1 cellular context compared by ENCODE assay signal in the genomic region with DNA sequence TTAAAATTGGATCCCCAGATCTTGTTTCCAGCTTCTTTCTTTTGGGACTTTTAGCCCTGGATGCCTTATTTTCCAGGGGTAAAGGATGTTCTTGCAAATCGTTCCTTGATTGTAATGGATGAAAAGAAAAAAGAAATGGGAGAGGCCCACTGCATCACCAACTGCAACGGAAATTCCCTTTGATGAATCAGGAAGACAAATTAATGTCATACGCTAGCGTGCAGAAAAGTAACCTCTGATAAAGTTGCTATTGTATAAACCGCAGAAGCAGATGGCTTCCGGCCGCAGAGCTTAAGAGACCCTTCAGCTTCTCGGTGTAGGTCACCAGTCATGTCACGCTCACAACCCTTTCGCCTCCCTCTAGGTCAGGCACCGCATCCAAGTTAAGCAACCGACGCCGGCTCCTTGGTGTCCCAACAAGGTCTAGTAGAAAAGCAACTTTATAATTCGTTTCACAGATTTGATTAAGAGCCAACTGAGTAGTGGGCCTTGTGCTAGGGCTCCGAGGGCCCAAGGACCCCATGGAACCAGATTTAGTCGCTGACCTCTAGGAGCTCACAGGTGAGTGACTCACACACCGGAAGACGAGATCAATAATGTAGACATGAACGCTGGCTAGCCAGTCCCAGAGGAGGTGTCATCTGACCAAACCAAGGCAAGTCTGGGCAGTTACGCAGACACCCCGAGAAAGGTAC.
TF ChIP-seq lines count a peak whose summit lies in the region.

No MANE protein-coding gene starts in this region.

TF ChIP-seq in GM12878, 131 proteins besides CTCF, POLR2A, EP300 and RAD21 (continued from another document):
- TF ChIP-seq, protein P1, sequence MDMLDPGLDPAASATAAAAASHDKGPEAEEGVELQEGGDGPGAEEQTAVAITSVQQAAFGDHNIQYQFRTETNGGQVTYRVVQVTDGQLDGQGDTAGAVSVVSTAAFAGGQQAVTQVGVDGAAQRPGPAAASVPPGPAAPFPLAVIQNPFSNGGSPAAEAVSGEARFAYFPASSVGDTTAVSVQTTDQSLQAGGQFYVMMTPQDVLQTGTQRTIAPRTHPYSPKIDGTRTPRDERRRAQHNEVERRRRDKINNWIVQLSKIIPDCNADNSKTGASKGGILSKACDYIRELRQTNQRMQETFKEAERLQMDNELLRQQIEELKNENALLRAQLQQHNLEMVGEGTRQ (IDR thresholded peaks at IDR 0.05; ENCODE audit: borderline replicate concordance, low read depth, low read length): peak; percentile 41; the same call in 1 of the 2 replicates
- TF ChIP-seq ZNF207 (IDR thresholded peaks at IDR 0.05; ENCODE audit: borderline replicate concordance) (peak; percentile 90), SP1 (IDR thresholded peaks at IDR 0.05; ENCODE audit: low read depth, low read length) (peak; percentile 81), TCF12 (IDR thresholded peaks at IDR 0.05; ENCODE audit: low read depth, low read length) (peak; percentile 98), KDM1A (IDR thresholded peaks at IDR 0.05; ENCODE audit: borderline replicate concordance) (no peak), DPF2 (IDR thresholded peaks at IDR 0.05) (peak; percentile 96), KLF5 (IDR thresholded peaks at IDR 0.05; ENCODE audit: partially characterized antibody) (peak; percentile 90), NFXL1 (IDR thresholded peaks at IDR 0.05; ENCODE audit: borderline replicate concordance) (no peak), SMARCA5 (IDR thresholded peaks at IDR 0.05) (0 out of 2 replicates have a peak, but pooled peaks have one; percentile 25), MXI1 (IDR thresholded peaks at IDR 0.05; ENCODE audit: low read depth, low read length) (peak; percentile 67; the same call in 1 of the 2 replicates), IKZF1 (conservative IDR thresholded peaks at IDR 0.05) (no peak; the same call in 1 of the 2 replicates), NBN (IDR thresholded peaks at IDR 0.05) (peak; percentile 90), LARP7 (IDR thresholded peaks at IDR 0.05) (peak; percentile 52; the same call in 1 of the 2 replicates), ETV6 (conservative IDR thresholded peaks at IDR 0.05 in 1 of 2, IDR thresholded peaks at IDR 0.05 in 1 of 2; ENCODE audit: borderline replicate concordance in 1 of 2, low read depth in 1 of 2) (peak in 1 of 2 experiments; percentile 87; a peak in 2 of 4 replicates), HDGF (IDR thresholded peaks at IDR 0.05) (peak; percentile 66), SIN3A (IDR thresholded peaks at IDR 0.05; ENCODE audit: low read depth, low read length) (no peak; the same call in 1 of the 2 replicates), JUNB (IDR thresholded peaks at IDR 0.05) (peak; percentile 59), MTA3 (IDR thresholded peaks at IDR 0.05; ENCODE audit: borderline replicate concordance, low read length) (peak; percentile 81), TBL1XR1 (IDR thresholded peaks at IDR 0.05; ENCODE audit: low read depth, low read length) (no peak; the same call in 1 of the 2 replicates), HCFC1 (IDR thresholded peaks at IDR 0.05; ENCODE audit: low read length) (no peak), CHD4 (IDR thresholded peaks at IDR 0.05) (no peak), RB1 (IDR thresholded peaks at IDR 0.05; ENCODE audit: borderline replicate concordance) (peak; percentile 87), YY1 (IDR thresholded peaks at IDR 0.05; ENCODE audit: low read depth, low read length) (peak; percentile 46; the same call in 1 of the 2 replicates)
- TF ChIP-seq, protein P2, sequence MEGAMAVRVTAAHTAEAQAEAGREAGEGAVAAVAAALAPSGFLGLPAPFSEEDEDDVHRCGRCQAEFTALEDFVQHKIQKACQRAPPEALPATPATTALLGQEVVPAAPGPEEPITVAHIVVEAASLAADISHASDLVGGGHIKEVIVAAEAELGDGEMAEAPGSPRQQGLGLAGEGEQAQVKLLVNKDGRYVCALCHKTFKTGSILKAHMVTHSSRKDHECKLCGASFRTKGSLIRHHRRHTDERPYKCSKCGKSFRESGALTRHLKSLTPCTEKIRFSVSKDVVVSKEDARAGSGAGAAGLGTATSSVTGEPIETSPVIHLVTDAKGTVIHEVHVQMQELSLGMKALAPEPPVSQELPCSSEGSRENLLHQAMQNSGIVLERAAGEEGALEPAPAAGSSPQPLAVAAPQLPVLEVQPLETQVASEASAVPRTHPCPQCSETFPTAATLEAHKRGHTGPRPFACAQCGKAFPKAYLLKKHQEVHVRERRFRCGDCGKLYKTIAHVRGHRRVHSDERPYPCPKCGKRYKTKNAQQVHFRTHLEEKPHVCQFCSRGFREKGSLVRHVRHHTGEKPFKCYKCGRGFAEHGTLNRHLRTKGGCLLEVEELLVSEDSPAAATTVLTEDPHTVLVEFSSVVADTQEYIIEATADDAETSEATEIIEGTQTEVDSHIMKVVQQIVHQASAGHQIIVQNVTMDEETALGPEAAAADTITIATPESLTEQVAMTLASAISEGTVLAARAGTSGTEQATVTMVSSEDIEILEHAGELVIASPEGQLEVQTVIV (IDR thresholded peaks at IDR 0.05; ENCODE audit: borderline replicate concordance, partially characterized antibody): no peak
- TF ChIP-seq, protein P3, sequence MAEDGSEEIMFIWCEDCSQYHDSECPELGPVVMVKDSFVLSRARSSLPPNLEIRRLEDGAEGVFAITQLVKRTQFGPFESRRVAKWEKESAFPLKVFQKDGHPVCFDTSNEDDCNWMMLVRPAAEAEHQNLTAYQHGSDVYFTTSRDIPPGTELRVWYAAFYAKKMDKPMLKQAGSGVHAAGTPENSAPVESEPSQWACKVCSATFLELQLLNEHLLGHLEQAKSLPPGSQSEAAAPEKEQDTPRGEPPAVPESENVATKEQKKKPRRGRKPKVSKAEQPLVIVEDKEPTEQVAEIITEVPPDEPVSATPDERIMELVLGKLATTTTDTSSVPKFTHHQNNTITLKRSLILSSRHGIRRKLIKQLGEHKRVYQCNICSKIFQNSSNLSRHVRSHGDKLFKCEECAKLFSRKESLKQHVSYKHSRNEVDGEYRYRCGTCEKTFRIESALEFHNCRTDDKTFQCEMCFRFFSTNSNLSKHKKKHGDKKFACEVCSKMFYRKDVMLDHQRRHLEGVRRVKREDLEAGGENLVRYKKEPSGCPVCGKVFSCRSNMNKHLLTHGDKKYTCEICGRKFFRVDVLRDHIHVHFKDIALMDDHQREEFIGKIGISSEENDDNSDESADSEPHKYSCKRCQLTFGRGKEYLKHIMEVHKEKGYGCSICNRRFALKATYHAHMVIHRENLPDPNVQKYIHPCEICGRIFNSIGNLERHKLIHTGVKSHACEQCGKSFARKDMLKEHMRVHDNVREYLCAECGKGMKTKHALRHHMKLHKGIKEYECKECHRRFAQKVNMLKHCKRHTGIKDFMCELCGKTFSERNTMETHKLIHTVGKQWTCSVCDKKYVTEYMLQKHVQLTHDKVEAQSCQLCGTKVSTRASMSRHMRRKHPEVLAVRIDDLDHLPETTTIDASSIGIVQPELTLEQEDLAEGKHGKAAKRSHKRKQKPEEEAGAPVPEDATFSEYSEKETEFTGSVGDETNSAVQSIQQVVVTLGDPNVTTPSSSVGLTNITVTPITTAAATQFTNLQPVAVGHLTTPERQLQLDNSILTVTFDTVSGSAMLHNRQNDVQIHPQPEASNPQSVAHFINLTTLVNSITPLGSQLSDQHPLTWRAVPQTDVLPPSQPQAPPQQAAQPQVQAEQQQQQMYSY (CRISPR knock-in tag; IDR thresholded peaks at IDR 0.05): no peak
- TF ChIP-seq, protein P4, sequence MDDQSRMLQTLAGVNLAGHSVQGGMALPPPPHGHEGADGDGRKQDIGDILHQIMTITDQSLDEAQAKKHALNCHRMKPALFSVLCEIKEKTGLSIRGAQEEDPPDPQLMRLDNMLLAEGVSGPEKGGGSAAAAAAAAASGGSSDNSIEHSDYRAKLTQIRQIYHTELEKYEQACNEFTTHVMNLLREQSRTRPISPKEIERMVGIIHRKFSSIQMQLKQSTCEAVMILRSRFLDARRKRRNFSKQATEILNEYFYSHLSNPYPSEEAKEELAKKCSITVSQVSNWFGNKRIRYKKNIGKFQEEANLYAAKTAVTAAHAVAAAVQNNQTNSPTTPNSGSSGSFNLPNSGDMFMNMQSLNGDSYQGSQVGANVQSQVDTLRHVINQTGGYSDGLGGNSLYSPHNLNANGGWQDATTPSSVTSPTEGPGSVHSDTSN (IDR thresholded peaks at IDR 0.05; ENCODE audit: insufficient replicate concordance, low read depth, low read length): peak; percentile 59
- TF ChIP-seq, protein P5, sequence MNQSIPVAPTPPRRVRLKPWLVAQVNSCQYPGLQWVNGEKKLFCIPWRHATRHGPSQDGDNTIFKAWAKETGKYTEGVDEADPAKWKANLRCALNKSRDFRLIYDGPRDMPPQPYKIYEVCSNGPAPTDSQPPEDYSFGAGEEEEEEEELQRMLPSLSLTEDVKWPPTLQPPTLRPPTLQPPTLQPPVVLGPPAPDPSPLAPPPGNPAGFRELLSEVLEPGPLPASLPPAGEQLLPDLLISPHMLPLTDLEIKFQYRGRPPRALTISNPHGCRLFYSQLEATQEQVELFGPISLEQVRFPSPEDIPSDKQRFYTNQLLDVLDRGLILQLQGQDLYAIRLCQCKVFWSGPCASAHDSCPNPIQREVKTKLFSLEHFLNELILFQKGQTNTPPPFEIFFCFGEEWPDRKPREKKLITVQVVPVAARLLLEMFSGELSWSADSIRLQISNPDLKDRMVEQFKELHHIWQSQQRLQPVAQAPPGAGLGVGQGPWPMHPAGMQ (IDR thresholded peaks at IDR 0.05; ENCODE audit: borderline replicate concordance): 0 out of 2 replicates have a peak, but pooled peaks have one; percentile 20
- TF ChIP-seq, protein P6, sequence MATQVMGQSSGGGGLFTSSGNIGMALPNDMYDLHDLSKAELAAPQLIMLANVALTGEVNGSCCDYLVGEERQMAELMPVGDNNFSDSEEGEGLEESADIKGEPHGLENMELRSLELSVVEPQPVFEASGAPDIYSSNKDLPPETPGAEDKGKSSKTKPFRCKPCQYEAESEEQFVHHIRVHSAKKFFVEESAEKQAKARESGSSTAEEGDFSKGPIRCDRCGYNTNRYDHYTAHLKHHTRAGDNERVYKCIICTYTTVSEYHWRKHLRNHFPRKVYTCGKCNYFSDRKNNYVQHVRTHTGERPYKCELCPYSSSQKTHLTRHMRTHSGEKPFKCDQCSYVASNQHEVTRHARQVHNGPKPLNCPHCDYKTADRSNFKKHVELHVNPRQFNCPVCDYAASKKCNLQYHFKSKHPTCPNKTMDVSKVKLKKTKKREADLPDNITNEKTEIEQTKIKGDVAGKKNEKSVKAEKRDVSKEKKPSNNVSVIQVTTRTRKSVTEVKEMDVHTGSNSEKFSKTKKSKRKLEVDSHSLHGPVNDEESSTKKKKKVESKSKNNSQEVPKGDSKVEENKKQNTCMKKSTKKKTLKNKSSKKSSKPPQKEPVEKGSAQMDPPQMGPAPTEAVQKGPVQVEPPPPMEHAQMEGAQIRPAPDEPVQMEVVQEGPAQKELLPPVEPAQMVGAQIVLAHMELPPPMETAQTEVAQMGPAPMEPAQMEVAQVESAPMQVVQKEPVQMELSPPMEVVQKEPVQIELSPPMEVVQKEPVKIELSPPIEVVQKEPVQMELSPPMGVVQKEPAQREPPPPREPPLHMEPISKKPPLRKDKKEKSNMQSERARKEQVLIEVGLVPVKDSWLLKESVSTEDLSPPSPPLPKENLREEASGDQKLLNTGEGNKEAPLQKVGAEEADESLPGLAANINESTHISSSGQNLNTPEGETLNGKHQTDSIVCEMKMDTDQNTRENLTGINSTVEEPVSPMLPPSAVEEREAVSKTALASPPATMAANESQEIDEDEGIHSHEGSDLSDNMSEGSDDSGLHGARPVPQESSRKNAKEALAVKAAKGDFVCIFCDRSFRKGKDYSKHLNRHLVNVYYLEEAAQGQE (IDR thresholded peaks at IDR 0.05; ENCODE audit: low read depth, low read length): no peak
